Comparison of ENCODE assay signal across 4 cellular contexts in the genomic region with DNA sequence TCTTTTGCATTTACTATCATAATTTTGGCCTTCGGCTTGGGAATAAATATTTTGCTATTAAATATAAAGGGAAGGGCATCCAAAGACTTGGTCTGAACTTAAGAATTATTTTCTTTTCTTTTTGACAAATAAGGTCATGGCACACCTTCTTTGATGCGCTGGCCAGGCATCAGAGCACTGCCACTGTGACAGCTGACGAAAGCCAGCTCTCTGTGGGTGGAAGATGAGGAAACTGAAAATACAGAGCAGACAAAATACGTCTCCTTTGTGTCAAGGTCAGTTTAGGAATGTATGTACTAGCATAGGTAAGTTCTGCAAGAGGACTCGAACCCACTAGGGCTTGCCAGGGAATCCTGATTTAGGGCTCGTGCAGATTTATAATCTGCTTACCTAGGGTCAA.
"Had no signal": no experiment of that assay in that cellular context is flagged by ENCODE, and none has a peak within 500 bp of the region (broad histone marks: within the 10 kb centered on the region; RNA-seq: fewer than 3 reads in every experiment).

No MANE protein-coding gene starts in this region.

- DNase-seq: IMR-90, KBM-7 had no signal

- ATAC-seq: HepG2, K562 had no signal
